8 cellular contexts compared by ENCODE assay signal in genomic region chr12:111842556-111843396, GRCh38. TPM values are rescaled to one million over a fixed set of nuclear protein-coding genes. Genes with fewer than 3 reads are reported as not detected.
DNase-seq lines count a peak whose midpoint lies in the region; ATAC-seq and TF ChIP-seq lines count a peak whose summit lies in the region.

No MANE protein-coding gene starts in this region.

- TF ChIP-seq POLR2A in transverse colon (IDR thresholded peaks at IDR 0.05) = peak; percentile 71

- H3K36me3 Mint-ChIP-seq in T-helper 17 cell (ENCODE audit: low read depth) = peaks cover 7% of the 10 kb centered on the region

- in situ Hi-C loops in transverse colon (cut with MboI; ENCODE audit: low pct_ligation_motif_present in 1 of 4, low pct_unique_long_range_greater_than_20kb in 1 of 4, low sequenced_read_pairs in 3 of 4) = no loop called here

- peak overlapping the region; percentile 97 for H3K9ac ChIP-seq in muscle layer of colon (ENCODE audit: low read length)

- peak overlapping the region; percentile 99 for H2AFZ ChIP-seq in ACC112 (ENCODE audit: low read length, unreplicated experiment)

- 2 to 5% methylated on average over 4 to 44 of the region's 44 CpGs for WGBS in transverse colon (ENCODE audit: low coverage in 1 of 2), 2 donors

- H3K27ac Mint-ChIP-seq in T-helper 17 cell = peak overlapping the region; percentile 85

- H3K9me3 ChIP-seq in T-helper 17 cell (ENCODE audit: control insufficient read depth, low read length, poor library complexity, severe bottlenecking) (no peaks in the 10 kb centered on the region), muscle layer of colon (ENCODE audit: low read length) (no peaks in the 10 kb centered on the region), transverse colon (no peaks in the 10 kb centered on the region)
- no peaks in the 10 kb centered on the region for H3K9me3 ChIP-seq in effector memory CD4-positive, alpha-beta T cell (ENCODE audit: control insufficient read depth, low read length)

- peaks cover 11% of the 10 kb centered on the region for H3K36me3 ChIP-seq in ACC112 (ENCODE audit: insufficient read depth, low read length)
- no peaks in the 10 kb centered on the region for H3K36me3 ChIP-seq in effector memory CD4-positive, alpha-beta T cell (ENCODE audit: control insufficient read depth, insufficient read depth, low read length)
- H3K36me3 ChIP-seq in muscle layer of colon (ENCODE audit: insufficient read depth, low read length) = peaks cover 8% of the 10 kb centered on the region
- H3K36me3 ChIP-seq in transverse colon = peaks cover 0 to 8% (median 2%) of the 10 kb centered on the region in 4 donors

- intact Hi-C loops in transverse colon (cut with DNase I; ENCODE audit: low total_unique reads) = no loop called here

- DNase-seq in T-helper 17 cell = peak in 2 of 3 donors; percentile 11 to 25
- DNase-seq in effector memory CD4-positive, alpha-beta T cell = peak in 1 of 3 donors; percentile 13
- DNase-seq in transverse colon = peak; percentile 75

- peak overlapping the region; percentile 98 for H3K4me3 ChIP-seq in ACC112 (ENCODE audit: low read depth, low read length)
- H3K4me3 ChIP-seq in effector memory CD4-positive, alpha-beta T cell (ENCODE audit: insufficient read depth, low read depth, low read length, poor library complexity, severe bottlenecking) = peak overlapping the region; percentile 81
- H3K4me3 ChIP-seq in muscle layer of colon (ENCODE audit: low read depth in 1 of 2, low read length in 2 of 2) = peak overlapping the region; percentile 78 to 98
- H3K4me3 ChIP-seq in transverse colon = peak overlapping the region; percentile 83 to 97 (median 91)

- TF ChIP-seq EP300 in transverse colon (IDR thresholded peaks at IDR 0.05; ENCODE audit: low read depth) = no peak

- H3K4me1 ChIP-seq in ACC112 (ENCODE audit: control insufficient read depth, insufficient read depth, low read length, unreplicated experiment) (peaks cover 20% of the 10 kb centered on the region), muscle layer of colon (ENCODE audit: insufficient read depth, low read length) (peaks cover 29% of the 10 kb centered on the region), transverse colon (peaks cover 27 to 42% (median 35%) of the 10 kb centered on the region in 4 donors)
- H3K4me1 ChIP-seq in effector memory CD4-positive, alpha-beta T cell (ENCODE audit: control insufficient read depth, insufficient read depth, low read length, poor library complexity, severe bottlenecking) = peaks cover 25% of the 10 kb centered on the region

- H3K27ac ChIP-seq in ACC112 (ENCODE audit: low read depth, low read length) (peak overlapping the region; percentile 89), muscle layer of colon (ENCODE audit: low read depth, low read length) (peak overlapping the region; percentile 83), transverse colon (peak overlapping the region; percentile 95 to 97 (median 96))
- peak overlapping the region; percentile 88 for H3K27ac ChIP-seq in effector memory CD4-positive, alpha-beta T cell (ENCODE audit: insufficient read depth, low read length, poor library complexity, severe bottlenecking)

- peak overlapping the region; percentile 98 for H3K4me3 Mint-ChIP-seq in T-helper 17 cell

- no peak for TF ChIP-seq CTCF in transverse colon (IDR thresholded peaks at IDR 0.05)

- H3K27me3 Mint-ChIP-seq in T-helper 17 cell = no peaks in the 10 kb centered on the region

- H3K27me3 ChIP-seq in ACC112 (ENCODE audit: insufficient read depth, low read length) = no peaks in the 10 kb centered on the region
- no peaks in the 10 kb centered on the region for H3K27me3 ChIP-seq in effector memory CD4-positive, alpha-beta T cell (replicated peaks; ENCODE audit: control insufficient read depth, insufficient read depth, low read length, poor library complexity, severe bottlenecking)
- no peaks in the 10 kb centered on the region for H3K27me3 ChIP-seq in muscle layer of colon (ENCODE audit: control insufficient read depth in 1 of 2, insufficient read depth in 2 of 2, low read length in 2 of 2)
- H3K27me3 ChIP-seq in transverse colon = no peaks in the 10 kb centered on the region

- ATAC-seq in GM18867 (IDR thresholded peaks at IDR 0.05; ENCODE audit: unreplicated experiment) = peak; percentile 26
- peak; percentile 35 for ATAC-seq in HG03280 (IDR thresholded peaks at IDR 0.05; ENCODE audit: unreplicated experiment)
- ATAC-seq in T-helper 17 cell = peak; percentile 28
- no peak for ATAC-seq in HG03039 (IDR thresholded peaks at IDR 0.05; ENCODE audit: unreplicated experiment)

- H3K4me1 Mint-ChIP-seq in T-helper 17 cell = peaks cover 45% of the 10 kb centered on the region

- H3K79me2 ChIP-seq in ACC112 (ENCODE audit: control insufficient read depth, insufficient read depth, low read length, unreplicated experiment) = peaks cover 76% of the 10 kb centered on the region

RNA-seq across cellular contexts. Expression of gene MAPKAPK5, which starts 0.7 kb away (rescaled TPM):
- total RNA-seq in T-helper 17 cell = 10 to 100 TPM; 59.8 to 63.7 TPM
- 100 to 1,000 TPM in 2 of 4 donors, 10 to 100 TPM in 2; 73.5 to 768 (median 90.1) TPM for total RNA-seq in transverse colon
